ENCODE assay signal across 8 cellular contexts in genomic region chr1:88683848-88684481, GRCh38. TPM values are rescaled to one million over a fixed set of nuclear protein-coding genes. Genes with fewer than 3 reads are reported as not detected.
DNase-seq lines count a peak whose midpoint lies in the region; ATAC-seq and TF ChIP-seq lines count a peak whose summit lies in the region.

Gene PKN2, plus strand, starts transcription at chr1:88684273. Its CDS starts 308 bp downstream, at chr1:88684581.

- TF ChIP-seq CTCF in AG04450 (IDR thresholded peaks at IDR 0.05; ENCODE audit: low read depth, low read length), result peak; percentile 13; the same call in 1 of the 2 replicates
- no peak; the same call in 1 of the 2 replicates for TF ChIP-seq CTCF in VCaP (conservative IDR thresholded peaks at IDR 0.05)
- peak in 2 of 3 donors; percentile 20 to 46 for TF ChIP-seq CTCF in breast epithelium (IDR thresholded peaks at IDR 0.05)

- H3K4me1 ChIP-seq in breast epithelium (peaks cover 0 to 8% of the 10 kb centered on the region in 2 donors), iPS-18a (ENCODE audit: control insufficient read depth, low read depth, low read length) (peaks cover 4% of the 10 kb centered on the region), skeletal muscle tissue (ENCODE audit: control insufficient read depth in 3 of 3, insufficient read depth in 3 of 3, low read length in 3 of 3) (peaks cover 8 to 16% (median 9%) of the 10 kb centered on the region in 3 donors)

- H3K4me3 ChIP-seq in AG04450 (ENCODE audit: low read depth, low read length) (peak within 1 kb of the TSS; percentile 74), breast epithelium (peak within 1 kb of the TSS; percentile 96 to 99 (median 97)), iPS-18a (ENCODE audit: low read length) (peak within 1 kb of the TSS; percentile 99), skeletal muscle tissue (ENCODE audit: low read length in 3 of 3) (peak within 1 kb of the TSS; percentile 88 to 95 (median 90))

- no peaks in the 10 kb centered on the region; the same call in 1 of the 2 replicates for H3K9me3 ChIP-seq in AG04450 (ENCODE audit: control insufficient read depth, insufficient read depth, low read length)
- H3K9me3 ChIP-seq in breast epithelium, result no peaks in the 10 kb centered on the region
- no peaks in the 10 kb centered on the region for H3K9me3 ChIP-seq in iPS-18a (ENCODE audit: control insufficient read depth, low read depth, low read length)
- no peaks in the 10 kb centered on the region for H3K9me3 ChIP-seq in skeletal muscle tissue (ENCODE audit: control insufficient read depth in 3 of 3, low read length in 3 of 3)

- TF ChIP-seq POLR2A in breast epithelium (IDR thresholded peaks at IDR 0.05), result no peak

- peak; percentile 97 for DNase-seq in AG04450 (ENCODE audit: low read depth, low spot score)
- peak; percentile 96 for DNase-seq in NCI-H2196 treated with DMSO at 0.1 percent for 48 hours (lab: John Stamatoyannopoulos, UW; ENCODE audit: unreplicated experiment)
- DNase-seq in breast epithelium (ENCODE audit: low spot score in 2 of 2), result peak; percentile 94 to 96

- POLR2A ChIA-PET in AG04450 (lab: Yijun Ruan, JAX), result interaction anchor here (0.6 to 1.3 kb wide), 6 partner anchors 9 to 188 kb away, joined by 4 to 10 read pairs (median 7); no protein-coding TSS in a partner anchor

- no peaks in the 10 kb centered on the region for H3K36me3 ChIP-seq in breast epithelium
- peaks cover 2% of the 10 kb centered on the region for H3K36me3 ChIP-seq in iPS-18a (ENCODE audit: control insufficient read depth, low read depth, low read length)
- no peaks in the 10 kb centered on the region for H3K36me3 ChIP-seq in skeletal muscle tissue (ENCODE audit: control insufficient read depth in 3 of 3, insufficient read depth in 3 of 3, low read length in 3 of 3)

- H3K27me3 ChIP-seq in AG04450 (ENCODE audit: control insufficient read depth, insufficient read depth, low read length) (no peaks in the 10 kb centered on the region), breast epithelium (no peaks in the 10 kb centered on the region), iPS-18a (ENCODE audit: control insufficient read depth, insufficient read depth, low read length) (no peaks in the 10 kb centered on the region), skeletal muscle tissue (ENCODE audit: control insufficient read depth in 3 of 3, insufficient read depth in 3 of 3, low read length in 3 of 3) (no peaks in the 10 kb centered on the region)

- CTCF ChIA-PET in AG04450 (lab: Charles Lee), result interaction anchor here (0.6 to 3.1 kb wide), 9 partner anchors 13 to 1980 kb away, joined by 3 to 13 read pairs (median 4); partner anchors contain the start of gene SH3GLB1

- H3K9ac ChIP-seq in iPS-18a (ENCODE audit: low read length) (peak within 1 kb of the TSS; percentile 92), skeletal muscle tissue (ENCODE audit: low read depth in 1 of 3, low read length in 3 of 3) (peak within 1 kb of the TSS; percentile 93 to 97 (median 94))

- intact Hi-C loops in breast epithelium (cut with DNase I; ENCODE audit: low total_unique reads), result no loop called here

- H3K27ac ChIP-seq in AG04450 (ENCODE audit: low read depth, low read length) (peak within 1 kb of the TSS; percentile 90), VCaP (peak within 1 kb of the TSS; percentile 95), breast epithelium (peak within 1 kb of the TSS; percentile 95), iPS-18a (ENCODE audit: low read length) (peak within 1 kb of the TSS; percentile 77), skeletal muscle tissue (ENCODE audit: low read depth, low read length) (peak within 1 kb of the TSS; percentile 89)

- peak; percentile 81 for ATAC-seq in GM18873 (IDR thresholded peaks at IDR 0.05; ENCODE audit: low FRiP score, unreplicated experiment)
- peak; percentile 87 for ATAC-seq in HG03139 (IDR thresholded peaks at IDR 0.05; ENCODE audit: unreplicated experiment)

RNA-seq across cellular contexts. Expression of gene PKN2, which starts in this region (rescaled TPM):
- polyA plus RNA-seq in AG04450 (2011; rRNA removed), result 23.1 and 35.9 TPM in 2 replicates
- polyA minus RNA-seq in AG04450 (2011; rRNA and poly(A)+ RNA removed), result 22.3 and 40.0 TPM in 2 replicates
- 10 to 100 TPM; 47.0 to 75.5 (median 60.3) TPM for total RNA-seq in breast epithelium
- total RNA-seq in skeletal muscle tissue, result 57.9 TPM

Comparison
In these comparisons a context has a peak if more than half of its experiments do, and no peak if none do; other contexts are left out.
1. Peak in every context shown above with its lines: DNase-seq, ATAC-seq, H3K4me3 ChIP-seq and H3K27ac ChIP-seq.